9 cellular contexts compared by ENCODE assay signal in genomic region chr12:9669534-9669933, GRCh38. TPM values are rescaled to one million over a fixed set of nuclear protein-coding genes. Genes with fewer than 3 reads are reported as not detected.
DNase-seq lines count a peak whose midpoint lies in the region; ATAC-seq and TF ChIP-seq lines count a peak whose summit lies in the region.
"Had no signal": no experiment of that assay in that cellular context is flagged by ENCODE, and none has a peak within 500 bp of the region (broad histone marks: within the 10 kb centered on the region; RNA-seq: fewer than 3 reads in every experiment).

Gene CLEC2D (plus strand): TSS chr12:9669713. CDS start chr12:9669735, 22 bp downstream.

- CTCF ChIA-PET in activated CD8-positive, alpha-beta memory T cell treated with anti-CD3 and anti-CD28 coated beads, Interleukin-2, amount 10 ng/mL, durations not matched to agents 7 days and 5 days (lab: Charles Lee), result interaction anchor here (1.0 to 5.2 kb wide), 6 partner anchors 12 to 322 kb away, joined by 3 to 33 read pairs (median 4); no protein-coding TSS in a partner anchor

- peaks cover 16% of the 10 kb centered on the region for H3K36me3 ChIP-seq in left ventricle myocardium inferior

- peak; percentile 68 for TF ChIP-seq POLR2A in GM19193 (IDR thresholded peaks at IDR 0.05; ENCODE audit: extremely low read depth, insufficient read depth, insufficient read length)

- no peaks in the 10 kb centered on the region for H3K9me3 ChIP-seq in left ventricle myocardium inferior (replicated peaks)

- no peaks in the 10 kb centered on the region for H3K9me3 Mint-ChIP-seq in activated CD8-positive, alpha-beta memory T cell treated with anti-CD3 and anti-CD28 coated beads, Interleukin-2, amount 10 ng/mL, durations not matched to agents 7 days and 5 days (ENCODE audit: low read depth)
- no peaks in the 10 kb centered on the region for H3K9me3 Mint-ChIP-seq in stimulated activated naive CD8-positive, alpha-beta T cell treated with anti-CD3 and anti-CD28 coated beads, Interleukin-15, Interleukin-2, amounts not matched to agents 100 ng/mL and 50 ng/mL, for 24 hours

- peaks cover 24% of the 10 kb centered on the region for H3K4me1 ChIP-seq in left ventricle myocardium inferior

- H3K27ac Mint-ChIP-seq in activated CD8-positive, alpha-beta memory T cell treated with anti-CD3 and anti-CD28 coated beads, Interleukin-2, amount 10 ng/mL, durations not matched to agents 7 days and 5 days, result peak within 1 kb of the TSS; percentile 99
- H3K27ac Mint-ChIP-seq in stimulated activated naive CD8-positive, alpha-beta T cell treated with anti-CD3 and anti-CD28 coated beads, Interleukin-15, Interleukin-2, amounts not matched to agents 100 ng/mL and 50 ng/mL, for 24 hours, result peak within 1 kb of the TSS; percentile 100

- no peaks in the 10 kb centered on the region for H3K27me3 ChIP-seq in left ventricle myocardium inferior (ENCODE audit: low read depth)

- H3K4me1 Mint-ChIP-seq in activated CD8-positive, alpha-beta memory T cell treated with anti-CD3 and anti-CD28 coated beads, Interleukin-2, amount 10 ng/mL, durations not matched to agents 7 days and 5 days, result peaks cover 55% of the 10 kb centered on the region
- peaks cover 83% of the 10 kb centered on the region for H3K4me1 Mint-ChIP-seq in stimulated activated naive CD8-positive, alpha-beta T cell treated with anti-CD3 and anti-CD28 coated beads, Interleukin-15, Interleukin-2, amounts not matched to agents 100 ng/mL and 50 ng/mL, for 24 hours (ENCODE audit: low read depth)

- no peaks in the 10 kb centered on the region for H3K27me3 Mint-ChIP-seq in activated CD8-positive, alpha-beta memory T cell treated with anti-CD3 and anti-CD28 coated beads, Interleukin-2, amount 10 ng/mL, durations not matched to agents 7 days and 5 days
- peaks cover 4% of the 10 kb centered on the region for H3K27me3 Mint-ChIP-seq in stimulated activated naive CD8-positive, alpha-beta T cell treated with anti-CD3 and anti-CD28 coated beads, Interleukin-15, Interleukin-2, amounts not matched to agents 100 ng/mL and 50 ng/mL, for 24 hours

- peak; percentile 34 for ATAC-seq in HG03060 (IDR thresholded peaks at IDR 0.05; ENCODE audit: low read depth, unreplicated experiment)
- peak; percentile 43 for ATAC-seq in activated CD8-positive, alpha-beta memory T cell treated with anti-CD3 and anti-CD28 coated beads, Interleukin-2, amount 10 ng/mL, durations not matched to agents 7 days and 5 days

- no peak within 1 kb of the TSS for H3K4me3 ChIP-seq in left ventricle myocardium inferior

- H3K4me3 Mint-ChIP-seq in activated CD8-positive, alpha-beta memory T cell treated with anti-CD3 and anti-CD28 coated beads, Interleukin-2, amount 10 ng/mL, durations not matched to agents 7 days and 5 days, result peak within 1 kb of the TSS; percentile 95
- H3K4me3 Mint-ChIP-seq in stimulated activated naive CD8-positive, alpha-beta T cell treated with anti-CD3 and anti-CD28 coated beads, Interleukin-15, Interleukin-2, amounts not matched to agents 100 ng/mL and 50 ng/mL, for 24 hours, result peak within 1 kb of the TSS; percentile 100

- H3K36me3 Mint-ChIP-seq in activated CD8-positive, alpha-beta memory T cell treated with anti-CD3 and anti-CD28 coated beads, Interleukin-2, amount 10 ng/mL, durations not matched to agents 7 days and 5 days, result peaks cover 78% of the 10 kb centered on the region
- peaks cover 79% of the 10 kb centered on the region for H3K36me3 Mint-ChIP-seq in stimulated activated naive CD8-positive, alpha-beta T cell treated with anti-CD3 and anti-CD28 coated beads, Interleukin-15, Interleukin-2, amounts not matched to agents 100 ng/mL and 50 ng/mL, for 24 hours (ENCODE audit: low read depth)

- peak; percentile 72 for DNase-seq in activated CD8-positive, alpha-beta memory T cell treated with anti-CD3 and anti-CD28 coated beads, Interleukin-2, amount 10 ng/mL, durations not matched to agents 7 days and 5 days
- DNase-seq in left ventricle myocardium inferior (no peak), nucleus accumbens (lab: John Stamatoyannopoulos, UW) (no peak), GM03348 (ENCODE audit: low spot score) (no peak), NCI-H1105 treated with DMSO at 0.1 percent for 48 hours (lab: John Stamatoyannopoulos, UW) (no peak)
- DNase-seq: cerebellar nuclear complex had no signal

- no peak for TF ChIP-seq CTCF in left ventricle myocardium inferior (IDR thresholded peaks at IDR 0.05; ENCODE audit: borderline replicate concordance)

- intact Hi-C loops in left ventricle myocardium inferior (cut with micrococcal nuclease), result no loop called here

- no peak within 1 kb of the TSS for H3K27ac ChIP-seq in left ventricle myocardium inferior (replicated peaks)

RNA-seq across cellular contexts. Expression of gene CLEC2D, which starts in this region (rescaled TPM):
- total RNA-seq in activated CD8-positive, alpha-beta memory T cell treated with anti-CD3 and anti-CD28 coated beads, Interleukin-2, amount 10 ng/mL, durations not matched to agents 7 days and 5 days, result 100 to 1,000 TPM; 355 to 385 TPM
- 3.3 TPM for total RNA-seq in left ventricle myocardium inferior

Comparison
In these comparisons a context has a peak if more than half of its experiments do, and no peak if none do; other contexts are left out.
1. RNA of gene CLEC2D (total RNA-seq): 355 to 385 TPM in activated CD8-positive, alpha-beta memory T cell treated with anti-CD3 and anti-CD28 coated beads, Interleukin-2, amount 10 ng/mL, durations not matched to agents 7 days and 5 days; 3.3 TPM in left ventricle myocardium inferior (single experiment); every median in the first group is over 10 times any median in the second.